In genomic region chr11:128222245-128222959, GRCh38 we compare ENCODE assay signal across 1 cellular context.
TF ChIP-seq lines count a peak whose summit lies in the region.

No MANE protein-coding gene starts in this region.

TF ChIP-seq in IMR-90, 13 proteins besides CTCF, POLR2A, EP300 and RAD21:
- no peak for TF ChIP-seq MAZ (IDR thresholded peaks at IDR 0.05; ENCODE audit: borderline replicate concordance, low read depth, low read length)
- TF ChIP-seq SMC3 (IDR thresholded peaks at IDR 0.05; ENCODE audit: low read depth, low read length): no peak
- TF ChIP-seq NFE2L2 (IDR thresholded peaks at IDR 0.05; ENCODE audit: low read depth, low read length): no peak
- TF ChIP-seq MXI1 (IDR thresholded peaks at IDR 0.05; ENCODE audit: borderline replicate concordance, low read depth, low read length): no peak
- no peak for TF ChIP-seq RFX5 (IDR thresholded peaks at IDR 0.05; ENCODE audit: low read depth, low read length)
- no peak for TF ChIP-seq ELK1 (IDR thresholded peaks at IDR 0.05; ENCODE audit: borderline replicate concordance, low read depth, low read length)
- TF ChIP-seq BHLHE40 (IDR thresholded peaks at IDR 0.05; ENCODE audit: low read depth, low read length): no peak
TF ChIP-seq in IMR-90: peak in this region for 0.
